In the genomic region with DNA sequence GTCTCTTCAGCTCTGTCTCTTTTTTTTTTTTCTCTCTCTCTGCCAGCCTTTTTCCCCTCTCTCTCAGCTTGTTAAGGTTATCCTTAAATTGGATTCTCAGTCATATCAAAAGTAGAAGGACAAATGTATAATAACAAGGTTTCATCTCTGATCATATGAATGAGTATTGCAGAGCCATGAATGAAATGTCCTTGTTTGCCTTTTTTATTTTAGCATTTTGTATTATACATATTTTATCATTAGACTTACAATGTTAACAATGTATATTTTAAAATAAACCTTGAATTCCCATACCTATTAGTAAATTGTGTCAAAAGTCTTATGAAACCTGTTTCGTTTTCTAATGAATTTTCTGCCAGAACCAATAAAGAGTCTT, we compare ENCODE assay signal across 8 cellular contexts. TPM values are rescaled to one million over a fixed set of nuclear protein-coding genes. Genes with fewer than 3 reads are reported as not detected.
DNase-seq lines count a peak whose midpoint lies in the region; ATAC-seq and TF ChIP-seq lines count a peak whose summit lies in the region.

No MANE protein-coding gene starts in this region.

- H3K4me1 ChIP-seq in adrenal gland (replicated peaks in 1 of 2) (peaks cover under 1 to 51% of the 10 kb centered on the region in 2 donors), left lung (peaks cover 5 to 35% of the 10 kb centered on the region in 2 donors), testis (peaks cover 8% of the 10 kb centered on the region)

- WGBS in adrenal gland, 4 donors: 0 to 2% (median 1%) methylated on average over 1 of the region's 1 CpG
- 18 to 22% methylated on average over 1 of the region's 1 CpG for WGBS in testis, 2 donors

- TF ChIP-seq CTCF in adrenal gland (IDR thresholded peaks at IDR 0.05): no peak
- no peak for TF ChIP-seq CTCF in left lung (IDR thresholded peaks at IDR 0.05)
- TF ChIP-seq CTCF in testis (IDR thresholded peaks at IDR 0.05): no peak

- H3K9me3 ChIP-seq in adrenal gland (replicated peaks in 1 of 3): no peaks in the 10 kb centered on the region
- H3K9me3 ChIP-seq in left lung: no peaks in the 10 kb centered on the region
- no peaks in the 10 kb centered on the region for H3K9me3 ChIP-seq in testis

- TF ChIP-seq POLR2A in adrenal gland (IDR thresholded peaks at IDR 0.05) (no peak), testis (IDR thresholded peaks at IDR 0.05) (no peak)

- H3K27me3 Mint-ChIP-seq in T-helper 2 cell treated with Interferon-gamma antibody and Interleukin-4, amounts not matched to agents 5 μg/mL and 100 μg/mL, for 36 hours (ENCODE audit: low read depth): peaks cover 3% of the 10 kb centered on the region

- DNase-seq in T-helper 2 cell treated with Interferon-gamma antibody and Interleukin-4, amounts not matched to agents 5 μg/mL and 100 μg/mL, for 36 hours (ENCODE audit: low spot score): no peak
- no peak for DNase-seq in T-helper 2 cell
- DNase-seq in adrenal gland: no peak
- no peak for DNase-seq in left lung
- DNase-seq in testis: no peak
- DNase-seq in Kasumi-1 (lab: John Stamatoyannopoulos, UW): no peak

- no peaks in the 10 kb centered on the region for H3K9me3 Mint-ChIP-seq in T-helper 2 cell treated with Interferon-gamma antibody and Interleukin-4, amounts not matched to agents 5 μg/mL and 100 μg/mL, for 36 hours

- peaks cover 2% of the 10 kb centered on the region for H3K36me3 Mint-ChIP-seq in T-helper 2 cell treated with Interferon-gamma antibody and Interleukin-4, amounts not matched to agents 5 μg/mL and 100 μg/mL, for 36 hours (ENCODE audit: low read depth)

- H3K4me1 Mint-ChIP-seq in T-helper 2 cell treated with Interferon-gamma antibody and Interleukin-4, amounts not matched to agents 5 μg/mL and 100 μg/mL, for 36 hours (ENCODE audit: low read depth): peaks cover 40% of the 10 kb centered on the region

- intact Hi-C loops in adrenal gland (cut with DNase I) (loop anchor here in 1 of 2 donors (2.0 kb wide), 1 partner anchor 27 kb away; the partner anchor contains the start of gene FUBP1), left lung (cut with DNase I) (no loop called here), testis (cut with DNase I; ENCODE audit: low total_unique reads) (no loop called here)

- ATAC-seq in left lung (peak; percentile 1), HG03135 (IDR thresholded peaks at IDR 0.05; ENCODE audit: unreplicated experiment) (no peak), GM19023 (IDR thresholded peaks at IDR 0.05; ENCODE audit: unreplicated experiment) (no peak)

- H3K4me3 ChIP-seq in adrenal gland: peak overlapping the region in 3 of 4 donors; percentile 21 to 81 (median 42)
- H3K4me3 ChIP-seq in left lung: peak overlapping the region; percentile 41 to 56
- peak overlapping the region; percentile 47 to 72 for H3K4me3 ChIP-seq in testis

- H3K27ac ChIP-seq in adrenal gland: peak overlapping the region; percentile 83 to 95 (median 86)
- H3K27ac ChIP-seq in left lung: peak overlapping the region; percentile 85 to 97
- H3K27ac ChIP-seq in testis: peak overlapping the region; percentile 96

- no peaks in the 10 kb centered on the region for H3K27me3 ChIP-seq in adrenal gland
- H3K27me3 ChIP-seq in left lung: no peaks in the 10 kb centered on the region
- H3K27me3 ChIP-seq in testis: no peaks in the 10 kb centered on the region

- H3K27ac Mint-ChIP-seq in T-helper 2 cell treated with Interferon-gamma antibody and Interleukin-4, amounts not matched to agents 5 μg/mL and 100 μg/mL, for 36 hours: peak overlapping the region; percentile 99

- H3K4me3 Mint-ChIP-seq in T-helper 2 cell treated with Interferon-gamma antibody and Interleukin-4, amounts not matched to agents 5 μg/mL and 100 μg/mL, for 36 hours: peak overlapping the region; percentile 92

- no peaks in the 10 kb centered on the region for H3K36me3 ChIP-seq in adrenal gland (replicated peaks in 1 of 2)
- no peaks in the 10 kb centered on the region for H3K36me3 ChIP-seq in left lung
- no peaks in the 10 kb centered on the region for H3K36me3 ChIP-seq in testis (ENCODE audit: low read depth, missing control alignments)

RNA-seq across cellular contexts. Expression of gene DNAJB4, which starts 0.6 kb away (rescaled TPM):
- total RNA-seq in adrenal gland: 100 to 1,000 TPM in 2 of 8 donors, 10 to 100 TPM in 6; 31.8 to 182 (median 68.8) TPM
- 100 to 1,000 TPM in 1 of 3 donors, 10 to 100 TPM in 2; 32.1 to 165 (median 41.8) TPM for polyA plus RNA-seq in adrenal gland
- 10 to 100 TPM; 29.8 to 45.6 TPM for total RNA-seq in left lung
- total RNA-seq in testis: 10 to 100 TPM; 21.1 to 24.7 TPM
- 33.4 TPM for polyA plus RNA-seq in testis (ENCODE audit: insufficient read depth, low read depth, low replicate concordance)

RNA-seq across cellular contexts. Expression of gene FUBP1, which starts 26.5 kb away (rescaled TPM):
- total RNA-seq in adrenal gland (100 to 1,000 TPM in 4 of 8 donors, 10 to 100 TPM in 4; 65.8 to 169 (median 108) TPM), left lung (10 to 100 TPM; 95.4 to 97.4 TPM), testis (100 to 1,000 TPM; 141 to 160 TPM)
- polyA plus RNA-seq in adrenal gland (100 to 1,000 TPM in 1 of 3 donors, 10 to 100 TPM in 2; 37.3 to 177 (median 59.2) TPM), testis (ENCODE audit: insufficient read depth, low read depth, low replicate concordance) (83.7 TPM)

RNA-seq across cellular contexts. Expression of gene GIPC2, which starts 40.4 kb away (rescaled TPM):
- total RNA-seq in adrenal gland (10 to 100 TPM; 13.8 to 53.4 (median 35.2) TPM), left lung (1 to 10 TPM; 1.2 to 2.2 TPM), testis (1 to 10 TPM; 2.0 to 2.4 TPM)
- polyA plus RNA-seq in adrenal gland (10 to 100 TPM; 10.6 to 15.8 (median 14.8) TPM), testis (ENCODE audit: insufficient read depth, low read depth, low replicate concordance) (1.9 TPM)

Comparison
In these comparisons a context has a peak if more than half of its experiments do, and no peak if none do; other contexts are left out.
1. RNA of gene GIPC2, which starts 40.4 kb away (total RNA-seq): 13.8 to 53.4 TPM in adrenal gland; 2.0 to 2.4 TPM in testis and 1.2 to 2.2 TPM in left lung; every median in the first group is over 4 times any median in the second.
2. Peak in every context shown above with its lines, with median percentiles within 50 percentile points of each other: H3K27ac ChIP-seq and H3K4me3 ChIP-seq.